1 cellular context compared by ENCODE assay signal in the genomic region with DNA sequence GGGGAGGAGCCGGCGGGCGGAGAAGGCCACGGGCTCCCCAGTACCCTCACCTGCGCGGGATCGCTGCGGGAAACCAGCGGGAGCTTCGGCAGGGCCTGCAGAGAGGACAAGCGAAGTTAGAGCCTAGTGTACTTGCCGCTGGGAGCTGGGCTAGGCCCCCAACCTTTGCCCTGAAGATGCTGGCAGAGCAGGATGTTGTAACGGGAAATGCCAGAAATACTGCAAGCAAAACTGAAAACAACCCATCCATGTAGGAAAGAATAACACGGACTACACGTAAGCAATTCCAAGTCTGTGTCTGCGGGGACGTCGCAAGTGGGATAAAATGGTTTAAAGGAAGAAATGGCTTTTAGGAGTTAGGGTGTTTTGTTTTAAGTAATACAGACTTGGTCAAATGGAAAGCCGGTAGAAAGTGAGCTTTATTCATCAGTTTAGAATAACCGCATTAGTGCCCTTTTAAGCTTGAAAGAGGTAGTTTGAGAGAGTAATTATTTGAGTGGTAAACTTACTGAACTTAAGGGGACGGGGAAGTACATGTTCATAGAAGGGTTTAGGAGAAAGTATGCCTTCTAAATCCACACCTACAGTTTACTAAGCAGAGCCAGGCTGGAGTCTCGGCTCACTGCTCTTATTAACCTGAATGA.
TF ChIP-seq lines count a peak whose summit lies in the region.
"Not testable (repeated sequence)": the region's sequence is repeated elsewhere in the genome, so short reads cannot be mapped to it uniquely, and the experiment has no call there.

No MANE protein-coding gene starts in this region.

TF ChIP-seq in HepG2, 621 proteins besides CTCF, POLR2A, EP300 and RAD21 (continued from another document):
- TF ChIP-seq, protein P1, sequence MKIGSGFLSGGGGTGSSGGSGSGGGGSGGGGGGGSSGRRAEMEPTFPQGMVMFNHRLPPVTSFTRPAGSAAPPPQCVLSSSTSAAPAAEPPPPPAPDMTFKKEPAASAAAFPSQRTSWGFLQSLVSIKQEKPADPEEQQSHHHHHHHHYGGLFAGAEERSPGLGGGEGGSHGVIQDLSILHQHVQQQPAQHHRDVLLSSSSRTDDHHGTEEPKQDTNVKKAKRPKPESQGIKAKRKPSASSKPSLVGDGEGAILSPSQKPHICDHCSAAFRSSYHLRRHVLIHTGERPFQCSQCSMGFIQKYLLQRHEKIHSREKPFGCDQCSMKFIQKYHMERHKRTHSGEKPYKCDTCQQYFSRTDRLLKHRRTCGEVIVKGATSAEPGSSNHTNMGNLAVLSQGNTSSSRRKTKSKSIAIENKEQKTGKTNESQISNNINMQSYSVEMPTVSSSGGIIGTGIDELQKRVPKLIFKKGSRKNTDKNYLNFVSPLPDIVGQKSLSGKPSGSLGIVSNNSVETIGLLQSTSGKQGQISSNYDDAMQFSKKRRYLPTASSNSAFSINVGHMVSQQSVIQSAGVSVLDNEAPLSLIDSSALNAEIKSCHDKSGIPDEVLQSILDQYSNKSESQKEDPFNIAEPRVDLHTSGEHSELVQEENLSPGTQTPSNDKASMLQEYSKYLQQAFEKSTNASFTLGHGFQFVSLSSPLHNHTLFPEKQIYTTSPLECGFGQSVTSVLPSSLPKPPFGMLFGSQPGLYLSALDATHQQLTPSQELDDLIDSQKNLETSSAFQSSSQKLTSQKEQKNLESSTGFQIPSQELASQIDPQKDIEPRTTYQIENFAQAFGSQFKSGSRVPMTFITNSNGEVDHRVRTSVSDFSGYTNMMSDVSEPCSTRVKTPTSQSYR (CRISPR knock-in tag; IDR thresholded peaks at IDR 0.05; ENCODE audit: borderline replicate concordance), result peak; percentile 19; the same call in 1 of the 2 replicates
- TF ChIP-seq THAP11 (CRISPR knock-in tag; IDR thresholded peaks at IDR 0.05) (0 out of 2 replicates have a peak, but pooled peaks have one; percentile 43), DR1 (CRISPR knock-in tag; IDR thresholded peaks at IDR 0.05) (peak; percentile 54; the same call in 1 of the 2 replicates), HNF4A (CRISPR knock-in tag; IDR thresholded peaks at IDR 0.05) (peak; percentile 58; the same call in 1 of the 2 replicates), KDM6A (CRISPR knock-in tag; IDR thresholded peaks at IDR 0.05; ENCODE audit: low read depth) (peak; percentile 56; the same call in 1 of the 2 replicates), SOX6 (CRISPR knock-in tag; IDR thresholded peaks at IDR 0.05) (peak; percentile 32; the same call in 1 of the 2 replicates), SPEN (CRISPR knock-in tag; IDR thresholded peaks at IDR 0.05; ENCODE audit: low read depth) (peak; percentile 76), CBX5 (CRISPR knock-in tag; IDR thresholded peaks at IDR 0.05; ENCODE audit: borderline replicate concordance) (peak; percentile 42; the same call in 1 of the 2 replicates), ZBTB7B (CRISPR knock-in tag; IDR thresholded peaks at IDR 0.05) (peak; percentile 58; the same call in 1 of the 2 replicates), HMG20A (CRISPR knock-in tag; IDR thresholded peaks at IDR 0.05; ENCODE audit: borderline replicate concordance) (0 out of 2 replicates have a peak, but pooled peaks have one; percentile 31), HDAC1 (CRISPR knock-in tag; IDR thresholded peaks at IDR 0.05) (peak; percentile 47), PHF21A (CRISPR knock-in tag; IDR thresholded peaks at IDR 0.05) (peak; percentile 45; the same call in 1 of the 2 replicates), BCL6 (CRISPR knock-in tag; IDR thresholded peaks at IDR 0.05) (peak; percentile 29; the same call in 1 of the 2 replicates), KMT2A (CRISPR knock-in tag; IDR thresholded peaks at IDR 0.05) (peak; percentile 84), NR2F1 (CRISPR knock-in tag; IDR thresholded peaks at IDR 0.05) (peak in 1 of 2 experiments; percentile 30; a peak in 1 of 4 replicates), ZNF788 (CRISPR knock-in tag; IDR thresholded peaks at IDR 0.05; ENCODE audit: borderline replicate concordance) (peak; percentile 43; the same call in 1 of the 2 replicates), KDM2A (CRISPR knock-in tag; IDR thresholded peaks at IDR 0.05; ENCODE audit: borderline replicate concordance, low read depth) (peak; percentile 39; the same call in 1 of the 2 replicates)
- TF ChIP-seq, protein P2, sequence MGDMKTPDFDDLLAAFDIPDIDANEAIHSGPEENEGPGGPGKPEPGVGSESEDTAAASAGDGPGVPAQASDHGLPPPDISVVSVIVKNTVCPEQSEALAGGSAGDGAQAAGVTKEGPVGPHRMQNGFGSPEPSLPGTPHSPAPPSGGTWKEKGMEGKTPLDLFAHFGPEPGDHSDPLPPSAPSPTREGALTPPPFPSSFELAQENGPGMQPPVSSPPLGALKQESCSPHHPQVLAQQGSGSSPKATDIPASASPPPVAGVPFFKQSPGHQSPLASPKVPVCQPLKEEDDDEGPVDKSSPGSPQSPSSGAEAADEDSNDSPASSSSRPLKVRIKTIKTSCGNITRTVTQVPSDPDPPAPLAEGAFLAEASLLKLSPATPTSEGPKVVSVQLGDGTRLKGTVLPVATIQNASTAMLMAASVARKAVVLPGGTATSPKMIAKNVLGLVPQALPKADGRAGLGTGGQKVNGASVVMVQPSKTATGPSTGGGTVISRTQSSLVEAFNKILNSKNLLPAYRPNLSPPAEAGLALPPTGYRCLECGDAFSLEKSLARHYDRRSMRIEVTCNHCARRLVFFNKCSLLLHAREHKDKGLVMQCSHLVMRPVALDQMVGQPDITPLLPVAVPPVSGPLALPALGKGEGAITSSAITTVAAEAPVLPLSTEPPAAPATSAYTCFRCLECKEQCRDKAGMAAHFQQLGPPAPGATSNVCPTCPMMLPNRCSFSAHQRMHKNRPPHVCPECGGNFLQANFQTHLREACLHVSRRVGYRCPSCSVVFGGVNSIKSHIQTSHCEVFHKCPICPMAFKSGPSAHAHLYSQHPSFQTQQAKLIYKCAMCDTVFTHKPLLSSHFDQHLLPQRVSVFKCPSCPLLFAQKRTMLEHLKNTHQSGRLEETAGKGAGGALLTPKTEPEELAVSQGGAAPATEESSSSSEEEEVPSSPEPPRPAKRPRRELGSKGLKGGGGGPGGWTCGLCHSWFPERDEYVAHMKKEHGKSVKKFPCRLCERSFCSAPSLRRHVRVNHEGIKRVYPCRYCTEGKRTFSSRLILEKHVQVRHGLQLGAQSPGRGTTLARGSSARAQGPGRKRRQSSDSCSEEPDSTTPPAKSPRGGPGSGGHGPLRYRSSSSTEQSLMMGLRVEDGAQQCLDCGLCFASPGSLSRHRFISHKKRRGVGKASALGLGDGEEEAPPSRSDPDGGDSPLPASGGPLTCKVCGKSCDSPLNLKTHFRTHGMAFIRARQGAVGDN (CRISPR knock-in tag; IDR thresholded peaks at IDR 0.05), result peak; percentile 50
- TF ChIP-seq, protein P3, sequence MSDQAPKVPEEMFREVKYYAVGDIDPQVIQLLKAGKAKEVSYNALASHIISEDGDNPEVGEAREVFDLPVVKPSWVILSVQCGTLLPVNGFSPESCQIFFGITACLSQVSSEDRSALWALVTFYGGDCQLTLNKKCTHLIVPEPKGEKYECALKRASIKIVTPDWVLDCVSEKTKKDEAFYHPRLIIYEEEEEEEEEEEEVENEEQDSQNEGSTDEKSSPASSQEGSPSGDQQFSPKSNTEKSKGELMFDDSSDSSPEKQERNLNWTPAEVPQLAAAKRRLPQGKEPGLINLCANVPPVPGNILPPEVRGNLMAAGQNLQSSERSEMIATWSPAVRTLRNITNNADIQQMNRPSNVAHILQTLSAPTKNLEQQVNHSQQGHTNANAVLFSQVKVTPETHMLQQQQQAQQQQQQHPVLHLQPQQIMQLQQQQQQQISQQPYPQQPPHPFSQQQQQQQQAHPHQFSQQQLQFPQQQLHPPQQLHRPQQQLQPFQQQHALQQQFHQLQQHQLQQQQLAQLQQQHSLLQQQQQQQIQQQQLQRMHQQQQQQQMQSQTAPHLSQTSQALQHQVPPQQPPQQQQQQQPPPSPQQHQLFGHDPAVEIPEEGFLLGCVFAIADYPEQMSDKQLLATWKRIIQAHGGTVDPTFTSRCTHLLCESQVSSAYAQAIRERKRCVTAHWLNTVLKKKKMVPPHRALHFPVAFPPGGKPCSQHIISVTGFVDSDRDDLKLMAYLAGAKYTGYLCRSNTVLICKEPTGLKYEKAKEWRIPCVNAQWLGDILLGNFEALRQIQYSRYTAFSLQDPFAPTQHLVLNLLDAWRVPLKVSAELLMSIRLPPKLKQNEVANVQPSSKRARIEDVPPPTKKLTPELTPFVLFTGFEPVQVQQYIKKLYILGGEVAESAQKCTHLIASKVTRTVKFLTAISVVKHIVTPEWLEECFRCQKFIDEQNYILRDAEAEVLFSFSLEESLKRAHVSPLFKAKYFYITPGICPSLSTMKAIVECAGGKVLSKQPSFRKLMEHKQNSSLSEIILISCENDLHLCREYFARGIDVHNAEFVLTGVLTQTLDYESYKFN (CRISPR knock-in tag; conservative IDR thresholded peaks at IDR 0.05), result peak; percentile 72
- TF ChIP-seq SOX6 (IDR thresholded peaks at IDR 0.05), result not testable (repeated sequence)
- TF ChIP-seq, protein P4, sequence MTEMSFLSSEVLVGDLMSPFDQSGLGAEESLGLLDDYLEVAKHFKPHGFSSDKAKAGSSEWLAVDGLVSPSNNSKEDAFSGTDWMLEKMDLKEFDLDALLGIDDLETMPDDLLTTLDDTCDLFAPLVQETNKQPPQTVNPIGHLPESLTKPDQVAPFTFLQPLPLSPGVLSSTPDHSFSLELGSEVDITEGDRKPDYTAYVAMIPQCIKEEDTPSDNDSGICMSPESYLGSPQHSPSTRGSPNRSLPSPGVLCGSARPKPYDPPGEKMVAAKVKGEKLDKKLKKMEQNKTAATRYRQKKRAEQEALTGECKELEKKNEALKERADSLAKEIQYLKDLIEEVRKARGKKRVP (CRISPR knock-in tag; IDR thresholded peaks at IDR 0.05), result peak in 1 of 2 experiments; percentile 42; a peak in 1 of 4 replicates
- TF ChIP-seq, protein P5, sequence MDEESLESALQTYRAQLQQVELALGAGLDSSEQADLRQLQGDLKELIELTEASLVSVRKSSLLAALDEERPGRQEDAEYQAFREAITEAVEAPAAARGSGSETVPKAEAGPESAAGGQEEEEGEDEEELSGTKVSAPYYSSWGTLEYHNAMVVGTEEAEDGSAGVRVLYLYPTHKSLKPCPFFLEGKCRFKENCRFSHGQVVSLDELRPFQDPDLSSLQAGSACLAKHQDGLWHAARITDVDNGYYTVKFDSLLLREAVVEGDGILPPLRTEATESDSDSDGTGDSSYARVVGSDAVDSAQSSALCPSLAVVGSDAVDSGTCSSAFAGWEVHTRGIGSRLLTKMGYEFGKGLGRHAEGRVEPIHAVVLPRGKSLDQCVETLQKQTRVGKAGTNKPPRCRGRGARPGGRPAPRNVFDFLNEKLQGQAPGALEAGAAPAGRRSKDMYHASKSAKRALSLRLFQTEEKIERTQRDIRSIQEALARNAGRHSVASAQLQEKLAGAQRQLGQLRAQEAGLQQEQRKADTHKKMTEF (CRISPR knock-in tag; IDR thresholded peaks at IDR 0.05), result peak; percentile 42; the same call in 1 of the 2 replicates
- TF ChIP-seq, protein P6, sequence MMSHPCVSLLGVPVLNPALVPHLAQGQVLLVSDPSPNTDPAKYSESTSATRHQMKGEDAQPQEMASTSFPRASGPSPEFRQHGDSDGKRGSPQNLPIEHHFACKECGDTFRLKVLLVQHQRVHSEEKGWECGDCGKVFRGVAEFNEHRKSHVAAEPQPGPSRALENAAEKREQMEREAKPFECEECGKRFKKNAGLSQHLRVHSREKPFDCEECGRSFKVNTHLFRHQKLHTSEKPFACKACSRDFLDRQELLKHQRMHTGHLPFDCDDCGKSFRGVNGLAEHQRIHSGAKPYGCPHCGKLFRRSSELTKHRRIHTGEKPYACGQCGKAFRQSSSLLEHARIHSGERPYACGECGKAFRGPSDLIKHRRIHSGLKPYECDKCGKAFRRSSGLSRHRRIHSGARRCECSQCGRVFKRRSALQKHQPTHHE (CRISPR knock-in tag; IDR thresholded peaks at IDR 0.05; ENCODE audit: borderline replicate concordance), result peak; percentile 47; the same call in 1 of the 2 replicates
- TF ChIP-seq, protein P7, sequence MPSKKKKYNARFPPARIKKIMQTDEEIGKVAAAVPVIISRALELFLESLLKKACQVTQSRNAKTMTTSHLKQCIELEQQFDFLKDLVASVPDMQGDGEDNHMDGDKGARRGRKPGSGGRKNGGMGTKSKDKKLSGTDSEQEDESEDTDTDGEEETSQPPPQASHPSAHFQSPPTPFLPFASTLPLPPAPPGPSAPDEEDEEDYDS (CRISPR knock-in tag; IDR thresholded peaks at IDR 0.05), result peak; percentile 85
- TF ChIP-seq, protein P8, sequence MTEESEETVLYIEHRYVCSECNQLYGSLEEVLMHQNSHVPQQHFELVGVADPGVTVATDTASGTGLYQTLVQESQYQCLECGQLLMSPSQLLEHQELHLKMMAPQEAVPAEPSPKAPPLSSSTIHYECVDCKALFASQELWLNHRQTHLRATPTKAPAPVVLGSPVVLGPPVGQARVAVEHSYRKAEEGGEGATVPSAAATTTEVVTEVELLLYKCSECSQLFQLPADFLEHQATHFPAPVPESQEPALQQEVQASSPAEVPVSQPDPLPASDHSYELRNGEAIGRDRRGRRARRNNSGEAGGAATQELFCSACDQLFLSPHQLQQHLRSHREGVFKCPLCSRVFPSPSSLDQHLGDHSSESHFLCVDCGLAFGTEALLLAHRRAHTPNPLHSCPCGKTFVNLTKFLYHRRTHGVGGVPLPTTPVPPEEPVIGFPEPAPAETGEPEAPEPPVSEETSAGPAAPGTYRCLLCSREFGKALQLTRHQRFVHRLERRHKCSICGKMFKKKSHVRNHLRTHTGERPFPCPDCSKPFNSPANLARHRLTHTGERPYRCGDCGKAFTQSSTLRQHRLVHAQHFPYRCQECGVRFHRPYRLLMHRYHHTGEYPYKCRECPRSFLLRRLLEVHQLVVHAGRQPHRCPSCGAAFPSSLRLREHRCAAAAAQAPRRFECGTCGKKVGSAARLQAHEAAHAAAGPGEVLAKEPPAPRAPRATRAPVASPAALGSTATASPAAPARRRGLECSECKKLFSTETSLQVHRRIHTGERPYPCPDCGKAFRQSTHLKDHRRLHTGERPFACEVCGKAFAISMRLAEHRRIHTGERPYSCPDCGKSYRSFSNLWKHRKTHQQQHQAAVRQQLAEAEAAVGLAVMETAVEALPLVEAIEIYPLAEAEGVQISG (CRISPR knock-in tag; IDR thresholded peaks at IDR 0.05), result 0 out of 2 replicates have a peak, but pooled peaks have one; percentile 47
